Comparison of ENCODE assay signal across 9 cellular contexts in genomic region chrX:120213438-120214265, GRCh38. TPM values are rescaled to one million over a fixed set of nuclear protein-coding genes. Genes with fewer than 3 reads are reported as not detected.
DNase-seq lines count a peak whose midpoint lies in the region; ATAC-seq and FAIRE-seq lines count a peak whose summit lies in the region.
"Had no signal": no experiment of that assay in that cellular context is flagged by ENCODE, and none has a peak within 500 bp of the region (broad histone marks: within the 10 kb centered on the region; RNA-seq: fewer than 3 reads in every experiment).

No MANE protein-coding gene starts in this region.

- peak; percentile 30 for FAIRE-seq in small intestine (lab: Jason Lieb, UNC)

- ATAC-seq in GM21526 (IDR thresholded peaks at IDR 0.05; ENCODE audit: low FRiP score, unreplicated experiment) (peak; percentile 78), T-cell (replicated peaks in 1 of 4) (peak; percentile 34 to 74 (median 67)), GM21528 (IDR thresholded peaks at IDR 0.05; ENCODE audit: low FRiP score, unreplicated experiment) (no peak)

- POLR2A ChIA-PET in T-cell (lab: Charles Lee): no interaction called here

- 23 to 26% (median 24%) methylated on average over 8 of the region's 8 CpGs for WGBS in small intestine, 3 donors

- H3K4me3 Mint-ChIP-seq in T-cell: no peak overlapping the region
- H3K4me3 Mint-ChIP-seq: dendritic cell treated with granulocyte-macrophage colony-stimulating factor and Interleukin-4, amounts not matched to agents 40 ng/mL and 50 ng/mL, for 4 days had no signal

- no peaks in the 10 kb centered on the region for H3K27me3 ChIP-seq in small intestine (ENCODE audit: control insufficient read depth in 2 of 2, insufficient read depth in 2 of 2, low read length in 2 of 2)

- H3K4me1 Mint-ChIP-seq in T-cell: peaks cover 3 to 12% (median 8%) of the 10 kb centered on the region in 3 donors

- H3K4me3 ChIP-seq in small intestine (ENCODE audit: low read depth in 1 of 2, low read length in 2 of 2): no peak overlapping the region

- no peaks in the 10 kb centered on the region for H3K4me1 ChIP-seq in small intestine (ENCODE audit: control insufficient read depth in 2 of 2, insufficient read depth in 1 of 2, low read depth in 1 of 2, low read length in 1 of 2)

- no peak overlapping the region for H3K27ac ChIP-seq in small intestine (ENCODE audit: low read depth in 1 of 2, low read length in 1 of 2)

- H3K36me3 ChIP-seq in small intestine (ENCODE audit: control insufficient read depth in 2 of 2, insufficient read depth in 2 of 2, low read length in 2 of 2): no peaks in the 10 kb centered on the region

- no peaks in the 10 kb centered on the region for H3K9me3 Mint-ChIP-seq in T-cell
- H3K9me3 Mint-ChIP-seq: dendritic cell treated with granulocyte-macrophage colony-stimulating factor and Interleukin-4, amounts not matched to agents 40 ng/mL and 50 ng/mL, for 4 days had no signal

- H3K9me3 ChIP-seq in small intestine (ENCODE audit: control insufficient read depth, low read depth): no peaks in the 10 kb centered on the region

- CTCF ChIA-PET in T-cell (lab: Charles Lee): interaction anchor here (0.6 to 2.5 kb wide), 11 partner anchors 10 to 305 kb away, joined by 3 to 7 read pairs (median 4); partner anchors contain the start of gene ZBTB33 (in 1 of the 2)

- peak; percentile 10 for DNase-seq in DMS 273 treated with DMSO at 0.1 percent for 48 hours (lab: John Stamatoyannopoulos, UW)
- DNase-seq in M059J (ENCODE audit: low read depth): peak; percentile 64
- DNase-seq in T-cell: peak in 33 of 34 experiments; percentile 14 to 60 (median 37)
- peak in 38 of 56 donors; percentile 0 to 72 (median 8) for DNase-seq in amygdala (lab: John Stamatoyannopoulos, UW)
- peak; percentile 51 for DNase-seq in hepatic stellate cell (ENCODE audit: low spot score)
- DNase-seq in small intestine: peak; percentile 47

- no peak overlapping the region for H3K27ac Mint-ChIP-seq in T-cell
- H3K27ac Mint-ChIP-seq: dendritic cell treated with granulocyte-macrophage colony-stimulating factor and Interleukin-4, amounts not matched to agents 40 ng/mL and 50 ng/mL, for 4 days had no signal

- H3K36me3 Mint-ChIP-seq in T-cell: peaks cover 4% of the 10 kb centered on the region

- H3K27me3 Mint-ChIP-seq in T-cell: peaks cover 0 to 11% of the 10 kb centered on the region in 2 donors
- H3K27me3 Mint-ChIP-seq: dendritic cell treated with granulocyte-macrophage colony-stimulating factor and Interleukin-4, amounts not matched to agents 40 ng/mL and 50 ng/mL, for 4 days had no signal

RNA-seq across cellular contexts. Expression of gene ZBTB33, which starts 37.0 kb away (rescaled TPM):
- total RNA-seq in M059J (2014; rRNA removed; shearing (Covaris generic)): 37.6 and 43.5 TPM in 2 replicates
- 10 to 100 TPM; 20.9 to 25.7 (median 22.1) TPM for total RNA-seq in T-cell
- polyA plus RNA-seq in small intestine: 1 to 10 TPM; 3.8 to 5.8 (median 4.3) TPM

RNA-seq across cellular contexts. Expression of gene RHOXF2, which starts 55.2 kb away (rescaled TPM):
- not detected in 2 replicates for total RNA-seq in M059J (2014; rRNA removed; shearing (Covaris generic))
- total RNA-seq in T-cell: under 1 TPM in 2 of 5 donors, not detected in 3; 0.09 to 0.10 TPM
- polyA plus RNA-seq in small intestine: not detected

Comparison
In these comparisons a context has a peak if more than half of its experiments do, and no peak if none do; other contexts are left out.
1. DNase-seq: peak in every context shown above with its lines; median percentile 64 in M059J; 51 in hepatic stellate cell; 47 in small intestine; 37 in T-cell; 10 in DMS 273 treated with DMSO at 0.1 percent for 48 hours; 8 in amygdala.